Comparison of ENCODE assay signal across 23 cellular contexts in genomic region chr2:37153224-37153623, GRCh38. TPM values are rescaled to one million over a fixed set of nuclear protein-coding genes. Genes with fewer than 3 reads are reported as not detected.
DNase-seq lines count a peak whose midpoint lies in the region; ATAC-seq, FAIRE-seq and TF ChIP-seq lines count a peak whose summit lies in the region.
"Had no signal": no experiment of that assay in that cellular context is flagged by ENCODE, and none has a peak within 500 bp of the region (broad histone marks: within the 10 kb centered on the region; RNA-seq: fewer than 3 reads in every experiment).

No MANE protein-coding gene starts in this region.

- CTCF ChIA-PET in activated CD4-positive, alpha-beta T cell treated with anti-CD3 and anti-CD28 coated beads, Interleukin-2, amount 10 ng/mL, durations not matched to agents 7 days and 5 days (lab: Charles Lee) = interaction anchor here (0.5 kb wide), 1 partner anchor 377 kb away, joined by 4 read pairs; no protein-coding TSS in a partner anchor
- CTCF ChIA-PET in HepG2 (lab: Yijun Ruan, JAX; ENCODE audit: low intra/inter-chr PET ratio, low total read pairs) = no interaction called here

- H3K27me3 ChIP-seq in HepG2 (ENCODE audit: control insufficient read depth in 1 of 2, insufficient read depth in 2 of 2, low read length in 2 of 2) (no peaks in the 10 kb centered on the region; a peak in 1 of 5 replicates), right lobe of liver (no peaks in the 10 kb centered on the region), astrocyte (ENCODE audit: insufficient read depth, low read length) (no peaks in the 10 kb centered on the region), testis (no peaks in the 10 kb centered on the region)
- H3K27me3 ChIP-seq: Peyer's patch had no signal

- H3K27ac ChIP-seq in HepG2 (ENCODE audit: extremely low read length, insufficient read depth, low read length) (no peak overlapping the region), right lobe of liver (no peak overlapping the region), astrocyte (ENCODE audit: low read depth, low read length) (no peak overlapping the region), testis (no peak overlapping the region)
- H3K27ac ChIP-seq: KMS-11, Peyer's patch had no signal

- no peak overlapping the region for H3K4me3 Mint-ChIP-seq in activated CD4-positive, alpha-beta T cell treated with anti-CD3 and anti-CD28 coated beads, Interleukin-2, amount 10 ng/mL, durations not matched to agents 7 days and 5 days
- H3K4me3 Mint-ChIP-seq in astrocyte (ENCODE audit: unreplicated experiment) = peak overlapping the region; percentile 47

- FAIRE-seq in HepG2 (lab: Jason Lieb, UNC) (no peak), astrocyte (lab: Jason Lieb, UNC) (no peak)
- FAIRE-seq: D721Med, HTR-8/SVneo had no signal

- POLR2A ChIA-PET in activated CD4-positive, alpha-beta T cell treated with anti-CD3 and anti-CD28 coated beads, Interleukin-2, amount 10 ng/mL, durations not matched to agents 7 days and 5 days (lab: Charles Lee) = no interaction called here
- POLR2A ChIA-PET in HepG2 (lab: Yijun Ruan, JAX) = no interaction called here

- peaks cover 4 to 16% of the 10 kb centered on the region in 2 experiments; a peak in 3 of 5 replicates for H3K36me3 ChIP-seq in HepG2 (replicated peaks in 1 of 2; ENCODE audit: control insufficient read depth in 1 of 2, insufficient read depth in 2 of 2, low read length in 2 of 2)
- H3K36me3 ChIP-seq in right lobe of liver = no peaks in the 10 kb centered on the region
- H3K36me3 ChIP-seq in astrocyte (ENCODE audit: insufficient read depth, low read length) = peaks cover 9% of the 10 kb centered on the region
- no peaks in the 10 kb centered on the region for H3K36me3 ChIP-seq in testis (ENCODE audit: low read depth, missing control alignments)

- peaks cover 72% of the 10 kb centered on the region for H3K4me1 Mint-ChIP-seq in activated CD4-positive, alpha-beta T cell treated with anti-CD3 and anti-CD28 coated beads, Interleukin-2, amount 10 ng/mL, durations not matched to agents 7 days and 5 days
- H3K4me1 Mint-ChIP-seq in astrocyte (ENCODE audit: low read depth, unreplicated experiment) = peaks cover 33% of the 10 kb centered on the region

- in situ Hi-C loops in HepG2 (cut with HindIII; ENCODE audit: extremely low pct_ligation_motif_present, low pct_unique_long_range_greater_than_20kb) = loop anchor here (25.0 kb wide), 1 partner anchor 734 kb away; no protein-coding TSS in a partner anchor

- BruUV-seq in HepG2 (replicated peaks; lab: Mats Ljungman, UMichigan) = no TSS peak

- peaks cover 2% of the 10 kb centered on the region for H3K9me3 Mint-ChIP-seq in activated CD4-positive, alpha-beta T cell treated with anti-CD3 and anti-CD28 coated beads, Interleukin-2, amount 10 ng/mL, durations not matched to agents 7 days and 5 days
- no peaks in the 10 kb centered on the region for H3K9me3 Mint-ChIP-seq in astrocyte (ENCODE audit: unreplicated experiment)

- peaks cover 69% of the 10 kb centered on the region for H3K36me3 Mint-ChIP-seq in activated CD4-positive, alpha-beta T cell treated with anti-CD3 and anti-CD28 coated beads, Interleukin-2, amount 10 ng/mL, durations not matched to agents 7 days and 5 days (ENCODE audit: low read depth)
- peaks cover 14% of the 10 kb centered on the region for H3K36me3 Mint-ChIP-seq in astrocyte (ENCODE audit: low read depth, unreplicated experiment)

- H3K9me3 ChIP-seq in HepG2 (ENCODE audit: low read length) (no peaks in the 10 kb centered on the region), right lobe of liver (no peaks in the 10 kb centered on the region), astrocyte (ENCODE audit: insufficient read depth, low read depth, low read length) (no peaks in the 10 kb centered on the region), testis (no peaks in the 10 kb centered on the region)
- H3K9me3 ChIP-seq: Peyer's patch had no signal

- peak overlapping the region; percentile 55 for H3K27ac Mint-ChIP-seq in activated CD4-positive, alpha-beta T cell treated with anti-CD3 and anti-CD28 coated beads, Interleukin-2, amount 10 ng/mL, durations not matched to agents 7 days and 5 days
- no peak overlapping the region for H3K27ac Mint-ChIP-seq in astrocyte (ENCODE audit: unreplicated experiment)

- H3K4me1 ChIP-seq in HepG2 (ENCODE audit: insufficient read depth, low read length) (peaks cover 60% of the 10 kb centered on the region), right lobe of liver (peaks cover 0 to 14% (median 3%) of the 10 kb centered on the region in 4 donors), astrocyte (ENCODE audit: insufficient read depth, low read length) (peaks cover 10% of the 10 kb centered on the region), testis (peaks cover 11% of the 10 kb centered on the region)

- no peak overlapping the region for H3K9ac ChIP-seq in HepG2 (ENCODE audit: insufficient read depth, low read depth, low read length)
- H3K9ac ChIP-seq in astrocyte (ENCODE audit: low read length) = no peak overlapping the region
- H3K9ac ChIP-seq: KMS-11 had no signal

- TF ChIP-seq EP300 in HepG2 (IDR thresholded peaks at IDR 0.05; ENCODE audit: low read depth in 2 of 2, low read length in 2 of 2) = no peak
- TF ChIP-seq EP300 in HepG2 (CRISPR knock-in tag; IDR thresholded peaks at IDR 0.05; ENCODE audit: borderline replicate concordance) = no peak

- H3K4me2 ChIP-seq in HepG2 (ENCODE audit: low read depth, low read length) (no peak overlapping the region), astrocyte (ENCODE audit: low read length) (no peak overlapping the region)
- H3K4me2 ChIP-seq: KMS-11 had no signal

- H3K79me2 ChIP-seq in HepG2 (ENCODE audit: insufficient read depth, low read length) (peaks cover 63% of the 10 kb centered on the region), astrocyte (ENCODE audit: insufficient read depth, low read length) (peaks cover 68% of the 10 kb centered on the region)

- H3K27me3 Mint-ChIP-seq in activated CD4-positive, alpha-beta T cell treated with anti-CD3 and anti-CD28 coated beads, Interleukin-2, amount 10 ng/mL, durations not matched to agents 7 days and 5 days = no peaks in the 10 kb centered on the region
- no peaks in the 10 kb centered on the region for H3K27me3 Mint-ChIP-seq in astrocyte (ENCODE audit: low read depth, unreplicated experiment)

- WGBS in HepG2 (ENCODE audit: low lambda C conversion rate) = 86% methylated on average over 5 of the region's 5 CpGs
- 84% methylated on average over 5 of the region's 5 CpGs for WGBS in right lobe of liver (ENCODE audit: insufficient coverage, low coverage, low lambda C conversion rate, missing lambda C conversion rate)
- 78 to 93% methylated on average over 5 of the region's 5 CpGs for WGBS in testis, 2 donors

- H4K20me1 ChIP-seq in HepG2 (ENCODE audit: insufficient read depth, low read length) (no peaks in the 10 kb centered on the region), astrocyte (ENCODE audit: insufficient read depth, low read length) (peaks cover 35% of the 10 kb centered on the region)

- H2AFZ ChIP-seq in HepG2 (ENCODE audit: low read length) (no peak overlapping the region), astrocyte (ENCODE audit: low read depth, low read length) (no peak overlapping the region)

- TF ChIP-seq RAD21 in HepG2 (CRISPR knock-in tag; IDR thresholded peaks at IDR 0.05) = no peak

- H3K4me3 ChIP-seq in HepG2 (replicated peaks in 1 of 3; ENCODE audit: insufficient read depth in 1 of 3, low read depth in 2 of 3, low read length in 3 of 3) (no peak overlapping the region), right lobe of liver (no peak overlapping the region), astrocyte (ENCODE audit: insufficient read depth, low read depth, low read length) (no peak overlapping the region), testis (no peak overlapping the region)
- H3K4me3 ChIP-seq: Peyer's patch had no signal

- ATAC-seq in HepG2 (no peak), right lobe of liver (no peak)

- TF ChIP-seq POLR2A in HepG2 (IDR thresholded peaks at IDR 0.05; ENCODE audit: insufficient read depth in 1 of 2, low read depth in 2 of 2, low read length in 2 of 2) = no peak
- TF ChIP-seq POLR2A in right lobe of liver (IDR thresholded peaks at IDR 0.05) = no peak
- TF ChIP-seq POLR2A in testis (IDR thresholded peaks at IDR 0.05) = no peak

- intact Hi-C loops in HepG2 (cut with micrococcal nuclease; ENCODE audit: unreplicated experiment) = no loop called here
- intact Hi-C loops in right lobe of liver (cut with DNase I) = no loop called here
- intact Hi-C loops in testis (cut with DNase I; ENCODE audit: low total_unique reads) = no loop called here

- TF ChIP-seq CTCF in HepG2 (CRISPR knock-in tag; IDR thresholded peaks at IDR 0.05) (no peak), right lobe of liver (IDR thresholded peaks at IDR 0.05) (no peak), astrocyte (IDR thresholded peaks at IDR 0.05; ENCODE audit: insufficient read depth, low read depth, low read length) (no peak), testis (IDR thresholded peaks at IDR 0.05) (no peak)

- no peak for DNase-seq in activated CD4-positive, alpha-beta T cell treated with anti-CD3 and anti-CD28 coated beads, Interleukin-2, amount 10 ng/mL, durations not matched to agents 7 days and 5 days
- no peak for DNase-seq in activated CD4-positive, alpha-beta T cell treated with anti-CD3 and anti-CD28 coated beads for 4 hours
- no peak for DNase-seq in HepG2 (ENCODE audit: low spot score)
- no peak for DNase-seq in right lobe of liver
- DNase-seq in astrocyte (ENCODE audit: low read depth) = no peak
- DNase-seq in NCI-H1105 (lab: John Stamatoyannopoulos, UW) = no peak
- no peak for DNase-seq in testis
- DNase-seq: 8988T, AML-193, C1 segment of cervical spinal cord, NCI-H1092 treated with DMSO at 0.1 percent for 48 hours, NCI-H146, NCI-H2029, NCI-H345, NCI-H524, NCI-H82, Peyer's patch had no signal

RNA-seq across cellular contexts. Expression of gene EIF2AK2, which starts 3.6 kb away (rescaled TPM):
- 100 to 1,000 TPM; 119 to 129 TPM for total RNA-seq in activated CD4-positive, alpha-beta T cell treated with anti-CD3 and anti-CD28 coated beads, Interleukin-2, amount 10 ng/mL, durations not matched to agents 7 days and 5 days
- 26.1 and 42.8 TPM in 2 replicates for total RNA-seq in HepG2 (2016; rRNA removed; fragmentation: Illumina TruSeq; extraction: Trizol)
- total RNA-seq in HepG2 (2016; cell fraction: cytosol; rRNA removed; fragmentation: Illumina TruSeq; extraction: Trizol; ENCODE audit: low read depth) = 8.2 and 8.7 TPM in 2 replicates
- 27.2 and 41.7 TPM in 2 replicates for total RNA-seq in HepG2 (2016; cell fraction: insoluble cytoplasmic fraction; rRNA removed; fragmentation: Illumina TruSeq; extraction: Trizol)
- 25.1 and 25.7 TPM in 2 replicates for total RNA-seq in HepG2 (2016; cell fraction: membrane; rRNA removed; fragmentation: Illumina TruSeq; extraction: Trizol)
- total RNA-seq in HepG2 (2016; cell fraction: nucleus; rRNA removed; fragmentation: Illumina TruSeq; extraction: Trizol) = 25.3 and 28.5 TPM in 2 replicates
- polyA plus RNA-seq in HepG2 (2011; rRNA removed) = 9.1 and 10.2 TPM in 2 replicates
- polyA plus RNA-seq in HepG2 (2011; cell fraction: cytosol; rRNA removed) = 3.4 and 5.9 TPM in 2 replicates
- 6.1 and 9.2 TPM in 2 replicates for polyA plus RNA-seq in HepG2 (2011; cell fraction: nucleus; rRNA removed)
- 9.2 and 14.6 TPM in 2 replicates for polyA plus RNA-seq in HepG2 (2012)
- polyA plus RNA-seq in HepG2 (2016; cell fraction: cytosol; fragmentation: Illumina TruSeq; extraction: Trizol; ENCODE audit: low read depth) = 5.6 and 6.5 TPM in 2 replicates
- 35.9 and 36.0 TPM in 2 replicates for polyA plus RNA-seq in HepG2 (2016; cell fraction: insoluble cytoplasmic fraction; fragmentation: Illumina TruSeq; extraction: Trizol; ENCODE audit: low read depth)
- polyA plus RNA-seq in HepG2 (2016; cell fraction: membrane; fragmentation: Illumina TruSeq; extraction: Trizol; ENCODE audit: low read depth) = 13.2 and 13.7 TPM in 2 replicates
- 24.3 and 24.4 TPM in 2 replicates for polyA plus RNA-seq in HepG2 (2016; cell fraction: nucleus; fragmentation: Illumina TruSeq; extraction: Trizol; ENCODE audit: insufficient read depth, low read depth)
- polyA minus RNA-seq in HepG2 (2011; rRNA and poly(A)+ RNA removed; ENCODE audit: low replicate concordance) = 6.1 and 18.1 TPM in 2 replicates
- polyA minus RNA-seq in HepG2 (2011; cell fraction: cytosol; rRNA and poly(A)+ RNA removed) = 11.7 and 17.0 TPM in 2 replicates
- 31.8 and 32.1 TPM in 2 replicates for polyA minus RNA-seq in HepG2 (2011; cell fraction: nucleus; rRNA and poly(A)+ RNA removed)
- total RNA-seq in right lobe of liver = 10 to 100 TPM; 10.2 to 19.0 (median 13.3) TPM
- 147 and 149 TPM in 2 replicates for total RNA-seq in astrocyte
- 10 to 100 TPM; 15.7 to 23.7 TPM for total RNA-seq in testis
- 8.5 TPM for polyA plus RNA-seq in testis (ENCODE audit: insufficient read depth, low read depth, low replicate concordance)

RNA-seq across cellular contexts. Expression of gene SULT6B1, which starts 35.2 kb away (rescaled TPM):
- not detected for total RNA-seq in activated CD4-positive, alpha-beta T cell treated with anti-CD3 and anti-CD28 coated beads, Interleukin-2, amount 10 ng/mL, durations not matched to agents 7 days and 5 days
- total RNA-seq in HepG2 (2016; rRNA removed; fragmentation: Illumina TruSeq; extraction: Trizol) (not detected in 2 replicates), right lobe of liver (not detected), astrocyte (not detected in 2 replicates), testis (1 to 10 TPM in 1 of 2 donors, under 1 TPM in 1; 0.31 to 3.8 TPM)
- not detected in 2 replicates for total RNA-seq in HepG2 (2016; cell fraction: cytosol; rRNA removed; fragmentation: Illumina TruSeq; extraction: Trizol; ENCODE audit: low read depth)
- total RNA-seq in HepG2 (2016; cell fraction: insoluble cytoplasmic fraction; rRNA removed; fragmentation: Illumina TruSeq; extraction: Trizol) = not detected in 2 replicates
- total RNA-seq in HepG2 (2016; cell fraction: membrane; rRNA removed; fragmentation: Illumina TruSeq; extraction: Trizol) = not detected in 2 replicates
- not detected in 2 replicates for total RNA-seq in HepG2 (2016; cell fraction: nucleus; rRNA removed; fragmentation: Illumina TruSeq; extraction: Trizol)
- polyA plus RNA-seq in HepG2 (2011; rRNA removed) (not detected in 2 replicates), testis (ENCODE audit: insufficient read depth, low read depth, low replicate concordance) (1.7 TPM)
- not detected in 2 replicates for polyA plus RNA-seq in HepG2 (2011; cell fraction: cytosol; rRNA removed)
- not detected in 2 replicates for polyA plus RNA-seq in HepG2 (2011; cell fraction: nucleus; rRNA removed)
- not detected in 2 replicates for polyA plus RNA-seq in HepG2 (2012)
- polyA plus RNA-seq in HepG2 (2016; cell fraction: cytosol; fragmentation: Illumina TruSeq; extraction: Trizol; ENCODE audit: low read depth) = not detected in 2 replicates
- not detected in 2 replicates for polyA plus RNA-seq in HepG2 (2016; cell fraction: insoluble cytoplasmic fraction; fragmentation: Illumina TruSeq; extraction: Trizol; ENCODE audit: low read depth)
- not detected in 2 replicates for polyA plus RNA-seq in HepG2 (2016; cell fraction: membrane; fragmentation: Illumina TruSeq; extraction: Trizol; ENCODE audit: low read depth)
- polyA plus RNA-seq in HepG2 (2016; cell fraction: nucleus; fragmentation: Illumina TruSeq; extraction: Trizol; ENCODE audit: insufficient read depth, low read depth) = not detected in 2 replicates
- polyA minus RNA-seq in HepG2 (2011; rRNA and poly(A)+ RNA removed; ENCODE audit: low replicate concordance) = not detected in 2 replicates
- polyA minus RNA-seq in HepG2 (2011; cell fraction: cytosol; rRNA and poly(A)+ RNA removed) = not detected in 2 replicates
- polyA minus RNA-seq in HepG2 (2011; cell fraction: nucleus; rRNA and poly(A)+ RNA removed) = not detected in 2 replicates
- total RNA-seq: IMR-90, OCI-LY7, Peyer's patch had no signal
- polyA plus RNA-seq: AG04450, IMR-90 had no signal

RNA-seq across cellular contexts. Expression of gene CEBPZOS, which starts 43.1 kb away (rescaled TPM):
- total RNA-seq in activated CD4-positive, alpha-beta T cell treated with anti-CD3 and anti-CD28 coated beads, Interleukin-2, amount 10 ng/mL, durations not matched to agents 7 days and 5 days = 10 to 100 TPM; 37.5 to 38.5 TPM
- total RNA-seq in HepG2 (2016; rRNA removed; fragmentation: Illumina TruSeq; extraction: Trizol) (18.6 and 25.6 TPM in 2 replicates), right lobe of liver (10 to 100 TPM; 10.7 to 26.6 (median 18.1) TPM), astrocyte (34.5 and 37.3 TPM in 2 replicates), testis (10 to 100 TPM; 26.9 to 34.6 TPM)
- total RNA-seq in HepG2 (2016; cell fraction: cytosol; rRNA removed; fragmentation: Illumina TruSeq; extraction: Trizol; ENCODE audit: low read depth) = 3.5 and 5.6 TPM in 2 replicates
- total RNA-seq in HepG2 (2016; cell fraction: insoluble cytoplasmic fraction; rRNA removed; fragmentation: Illumina TruSeq; extraction: Trizol) = 21.3 and 24.8 TPM in 2 replicates
- 11.1 and 12.6 TPM in 2 replicates for total RNA-seq in HepG2 (2016; cell fraction: membrane; rRNA removed; fragmentation: Illumina TruSeq; extraction: Trizol)
- total RNA-seq in HepG2 (2016; cell fraction: nucleus; rRNA removed; fragmentation: Illumina TruSeq; extraction: Trizol) = 15.2 and 16.8 TPM in 2 replicates
- polyA plus RNA-seq in HepG2 (2011; rRNA removed) (39.3 and 44.7 TPM in 2 replicates), testis (ENCODE audit: insufficient read depth, low read depth, low replicate concordance) (41.3 TPM)
- 24.9 and 37.3 TPM in 2 replicates for polyA plus RNA-seq in HepG2 (2011; cell fraction: cytosol; rRNA removed)
- 13.9 and 20.2 TPM in 2 replicates for polyA plus RNA-seq in HepG2 (2011; cell fraction: nucleus; rRNA removed)
- 33.7 and 40.2 TPM in 2 replicates for polyA plus RNA-seq in HepG2 (2012)
- 5.9 and 6.2 TPM in 2 replicates for polyA plus RNA-seq in HepG2 (2016; cell fraction: cytosol; fragmentation: Illumina TruSeq; extraction: Trizol; ENCODE audit: low read depth)
- polyA plus RNA-seq in HepG2 (2016; cell fraction: insoluble cytoplasmic fraction; fragmentation: Illumina TruSeq; extraction: Trizol; ENCODE audit: low read depth) = 38.4 and 41.7 TPM in 2 replicates
- polyA plus RNA-seq in HepG2 (2016; cell fraction: membrane; fragmentation: Illumina TruSeq; extraction: Trizol; ENCODE audit: low read depth) = 10.7 and 12.9 TPM in 2 replicates
- 40.1 and 43.4 TPM in 2 replicates for polyA plus RNA-seq in HepG2 (2016; cell fraction: nucleus; fragmentation: Illumina TruSeq; extraction: Trizol; ENCODE audit: insufficient read depth, low read depth)
- polyA minus RNA-seq in HepG2 (2011; rRNA and poly(A)+ RNA removed; ENCODE audit: low replicate concordance) = 17.6 and 19.0 TPM in 2 replicates
- polyA minus RNA-seq in HepG2 (2011; cell fraction: cytosol; rRNA and poly(A)+ RNA removed) = 16.9 and 17.8 TPM in 2 replicates
- 26.4 and 33.3 TPM in 2 replicates for polyA minus RNA-seq in HepG2 (2011; cell fraction: nucleus; rRNA and poly(A)+ RNA removed)
